Comparison of ENCODE assay signal across 8 cellular contexts in genomic region chr17:35051183-35051578, GRCh38. TPM values are rescaled to one million over a fixed set of nuclear protein-coding genes. Genes with fewer than 3 reads are reported as not detected.
DNase-seq lines count a peak whose midpoint lies in the region; ATAC-seq, FAIRE-seq and TF ChIP-seq lines count a peak whose summit lies in the region.

No MANE protein-coding gene starts in this region.

- H3K4me1 Mint-ChIP-seq in mesothelial cell of epicardium: peaks cover 20% of the 10 kb centered on the region

- H3K9me3 Mint-ChIP-seq in mesothelial cell of epicardium: no peaks in the 10 kb centered on the region

- H3K36me3 ChIP-seq in GM06990 (ENCODE audit: control insufficient read depth, insufficient read depth, low read length) (no peaks in the 10 kb centered on the region), pancreas (no peaks in the 10 kb centered on the region)

- TF ChIP-seq CTCF in GM06990 (IDR thresholded peaks at IDR 0.05; ENCODE audit: insufficient read depth, low read length, poor library complexity, severe bottlenecking): no peak
- TF ChIP-seq CTCF in pancreas (IDR thresholded peaks at IDR 0.05): no peak
- no peak for TF ChIP-seq CTCF in mesothelial cell of epicardium (IDR thresholded peaks at IDR 0.05; ENCODE audit: unreplicated experiment)

- peak overlapping the region; percentile 40 to 85 (median 62) for H3K27ac ChIP-seq in pancreas

- H3K27ac Mint-ChIP-seq in mesothelial cell of epicardium: no peak overlapping the region

- H3K4me3 ChIP-seq in GM06990 (replicated peaks; ENCODE audit: low read depth, low read length) (no peak overlapping the region), pancreas (peak overlapping the region in 1 of 4 donors; percentile 2)

- H3K9me3 ChIP-seq in pancreas: no peaks in the 10 kb centered on the region

- peak; percentile 39 for DNase-seq in GM06990 (ENCODE audit: extremely low read depth, insufficient read length)
- DNase-seq in NOMO-1 (lab: John Stamatoyannopoulos, UW; ENCODE audit: unreplicated experiment in 2 of 2): peak; percentile 86 to 91
- no peak for DNase-seq in pancreas
- no peak for DNase-seq in ecto neural progenitor cell (ENCODE audit: low spot score)
- no peak for DNase-seq in mesothelial cell of epicardium (ENCODE audit: low spot score in 2 of 2, unreplicated experiment in 2 of 2)

- H3K27me3 Mint-ChIP-seq in mesothelial cell of epicardium (ENCODE audit: low read depth): no peaks in the 10 kb centered on the region

- WGBS in pancreas, 2 donors: 2 to 3% methylated on average over 2 of the region's 2 CpGs

- ATAC-seq in GM21447 (IDR thresholded peaks at IDR 0.05; ENCODE audit: unreplicated experiment): peak; percentile 66
- ATAC-seq in pancreas: peak; percentile 62 to 80 (median 69)
- no peak for ATAC-seq in HG03442 (IDR thresholded peaks at IDR 0.05; ENCODE audit: unreplicated experiment)

- intact Hi-C loops in pancreas (cut with DNase I): no loop called here

- FAIRE-seq in colon (lab: Jason Lieb, UNC) (peak; percentile 70), pancreas (lab: Jason Lieb, UNC) (no peak)

- peaks cover 2% of the 10 kb centered on the region for H3K36me3 Mint-ChIP-seq in mesothelial cell of epicardium

- H3K4me3 Mint-ChIP-seq in mesothelial cell of epicardium: no peak overlapping the region

- H3K4me1 ChIP-seq in pancreas: peaks cover 46 to 64% (median 48%) of the 10 kb centered on the region in 3 donors

- H3K27me3 ChIP-seq in GM06990 (replicated peaks; ENCODE audit: control insufficient read depth, insufficient read depth, low read length) (no peaks in the 10 kb centered on the region), pancreas (no peaks in the 10 kb centered on the region)

RNA-seq across cellular contexts. Expression of gene RFFL, which starts 12.3 kb away (rescaled TPM):
- total RNA-seq in pancreas: 10 to 100 TPM; 12.9 to 24.4 (median 17.4) TPM
- 1 to 10 TPM; 3.6 to 5.9 TPM for polyA plus RNA-seq in pancreas
- total RNA-seq in mesothelial cell of epicardium: 15.8 to 19.8 TPM (median 16.7 TPM) in 3 replicates

Comparison
In these comparisons a context has a peak if more than half of its experiments do, and no peak if none do; other contexts are left out.
1. DNase-seq: peak in GM06990 (single experiment) and NOMO-1 (2 of 2); none in pancreas (0 of 6), ecto neural progenitor cell (single experiment) and mesothelial cell of epicardium (0 of 2).